Comparison of ENCODE assay signal across 14 cellular contexts in the genomic region with DNA sequence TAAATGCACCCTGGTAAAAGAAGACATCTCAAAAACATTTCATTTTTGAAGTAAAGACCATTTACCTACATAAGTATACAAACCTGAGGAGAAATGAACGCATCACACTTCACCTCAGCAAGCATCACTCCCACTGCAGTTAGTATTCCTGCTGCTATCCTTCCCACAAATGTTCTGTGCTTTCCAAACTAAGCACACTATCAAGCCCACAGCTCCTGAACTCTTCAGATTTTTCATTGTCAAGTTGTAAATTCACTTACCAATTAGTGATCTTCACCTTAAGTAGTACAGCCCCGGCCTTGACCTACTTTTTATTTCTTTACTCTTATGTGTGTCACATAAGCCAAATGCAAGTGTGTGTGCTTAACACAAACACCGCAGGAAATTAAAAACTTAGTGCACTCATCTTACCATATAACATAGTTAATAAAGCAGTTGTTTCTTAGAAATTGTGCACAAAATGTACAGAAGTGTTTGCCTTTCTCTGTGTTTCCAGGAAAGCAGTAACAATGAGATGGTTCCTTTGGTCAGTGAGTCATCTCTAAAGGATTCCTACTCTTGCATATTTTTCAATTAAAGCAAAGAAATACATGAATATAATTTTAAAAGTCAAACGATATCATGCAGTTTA.
A peak's percentile ranks its signal among the peaks of the same experiment; 100 is the strongest.
DNase-seq lines count a peak whose midpoint lies in the region; ATAC-seq and TF ChIP-seq lines count a peak whose summit lies in the region.
"Had no signal": no experiment of that assay in that cellular context is flagged by ENCODE, and none has a peak within 500 bp of the region (broad histone marks: within the 10 kb centered on the region; RNA-seq: fewer than 3 reads in every experiment).

No MANE protein-coding gene starts in this region.

- no peaks in the 10 kb centered on the region; the same call in 1 of the 2 replicates for H3K27me3 ChIP-seq in ACC112 (ENCODE audit: insufficient read depth, low read length)
- no peaks in the 10 kb centered on the region for H3K27me3 ChIP-seq in right atrium auricular region
- H3K27me3 ChIP-seq in heart left ventricle, result no peaks in the 10 kb centered on the region
- H3K27me3 ChIP-seq: BLaER1, ovary, Peyer's patch had no signal

- H3K36me3 Mint-ChIP-seq in activated T-helper 1 cell treated with anti-CD3 and anti-CD28 coated beads, Interleukin-12 subunit alpha, Interleukin-12 subunit beta, Interleukin-2, Interleukin-4 antibody, amounts not matched to agents 30 ng/mL and 10 ng/mL and 1 ng/mL, durations not matched to agents 14 hours and 24 hours and 36 hours (ENCODE audit: low read depth), result peaks cover 1% of the 10 kb centered on the region

- no peaks in the 10 kb centered on the region for H3K27me3 Mint-ChIP-seq in activated T-helper 1 cell treated with anti-CD3 and anti-CD28 coated beads, Interleukin-12 subunit alpha, Interleukin-12 subunit beta, Interleukin-2, Interleukin-4 antibody, amounts not matched to agents 30 ng/mL and 10 ng/mL and 1 ng/mL, durations not matched to agents 14 hours and 24 hours and 36 hours (ENCODE audit: insufficient read depth)

- H3K4me3 Mint-ChIP-seq in activated T-helper 1 cell treated with anti-CD3 and anti-CD28 coated beads, Interleukin-12 subunit alpha, Interleukin-12 subunit beta, Interleukin-2, Interleukin-4 antibody, amounts not matched to agents 30 ng/mL and 10 ng/mL and 1 ng/mL, durations not matched to agents 14 hours and 24 hours and 36 hours, result peak overlapping the region; percentile 48

- H3K27ac Mint-ChIP-seq in activated T-helper 1 cell treated with anti-CD3 and anti-CD28 coated beads, Interleukin-12 subunit alpha, Interleukin-12 subunit beta, Interleukin-2, Interleukin-4 antibody, amounts not matched to agents 30 ng/mL and 10 ng/mL and 1 ng/mL, durations not matched to agents 14 hours and 24 hours and 36 hours, result peak overlapping the region; percentile 32

- ATAC-seq in heart left ventricle (no peak), HG02610 (IDR thresholded peaks at IDR 0.05; ENCODE audit: unreplicated experiment) (no peak)

- 83 to 87% (median 84%) methylated on average over 4 of the region's 4 CpGs for WGBS in heart left ventricle, 4 donors

- TF ChIP-seq POLR2A in heart left ventricle (IDR thresholded peaks at IDR 0.05), result no peak

- H3K4me1 ChIP-seq in ACC112 (ENCODE audit: control insufficient read depth, insufficient read depth, low read length, unreplicated experiment) (peaks cover 18% of the 10 kb centered on the region), right atrium auricular region (no peaks in the 10 kb centered on the region), heart left ventricle (no peaks in the 10 kb centered on the region)
- H3K4me1 ChIP-seq: Peyer's patch had no signal

- H3K9me3 Mint-ChIP-seq in activated T-helper 1 cell treated with anti-CD3 and anti-CD28 coated beads, Interleukin-12 subunit alpha, Interleukin-12 subunit beta, Interleukin-2, Interleukin-4 antibody, amounts not matched to agents 30 ng/mL and 10 ng/mL and 1 ng/mL, durations not matched to agents 14 hours and 24 hours and 36 hours, result no peaks in the 10 kb centered on the region

- DNase-seq in GM04504 (ENCODE audit: low read depth), result peak; percentile 3
- DNase-seq in activated T-helper 1 cell treated with anti-CD3 and anti-CD28 coated beads, Interleukin-12 subunit alpha, Interleukin-12 subunit beta, Interleukin-2, Interleukin-4 antibody, amounts not matched to agents 30 ng/mL and 10 ng/mL and 1 ng/mL, durations not matched to agents 14 hours and 24 hours and 36 hours (ENCODE audit: low spot score), result no peak
- DNase-seq in fibroblast of the aortic adventitia (ENCODE audit: low read depth), result peak; percentile 49
- no peak for DNase-seq in NCI-H2081 treated with DMSO at 0.1 percent for 48 hours (lab: John Stamatoyannopoulos, UW)
- DNase-seq in right atrium auricular region (ENCODE audit: low spot score), result no peak
- no peak for DNase-seq in heart left ventricle
- DNase-seq: effector memory CD4-positive, alpha-beta T cell; ovary; Peyer's patch; stimulated activated CD4-positive, alpha-beta T cell treated with anti-CD3 and anti-CD28 coated beads, Interleukin-4, amount 100 ng/mL, for 4 hours had no signal

- H3K4me3 ChIP-seq in ACC112 (ENCODE audit: low read depth, low read length), result no peak overlapping the region
- H3K4me3 ChIP-seq in fibroblast of the aortic adventitia (ENCODE audit: low read depth, low read length), result no peak overlapping the region
- no peak overlapping the region for H3K4me3 ChIP-seq in right atrium auricular region
- no peak overlapping the region for H3K4me3 ChIP-seq in heart left ventricle
- H3K4me3 ChIP-seq: BLaER1, lung, ovary, Peyer's patch had no signal

- H2AFZ ChIP-seq in ACC112 (ENCODE audit: low read length, unreplicated experiment), result no peak overlapping the region

- peaks cover 52% of the 10 kb centered on the region for H3K4me1 Mint-ChIP-seq in activated T-helper 1 cell treated with anti-CD3 and anti-CD28 coated beads, Interleukin-12 subunit alpha, Interleukin-12 subunit beta, Interleukin-2, Interleukin-4 antibody, amounts not matched to agents 30 ng/mL and 10 ng/mL and 1 ng/mL, durations not matched to agents 14 hours and 24 hours and 36 hours (ENCODE audit: low read depth)

- peak overlapping the region; percentile 37 for H3K27ac ChIP-seq in ACC112 (ENCODE audit: low read depth, low read length)
- H3K27ac ChIP-seq in right atrium auricular region, result no peak overlapping the region
- no peak overlapping the region for H3K27ac ChIP-seq in heart left ventricle
- H3K27ac ChIP-seq: BLaER1, ovary, Peyer's patch had no signal

- H3K9me3 ChIP-seq in right atrium auricular region, result no peaks in the 10 kb centered on the region
- H3K9me3 ChIP-seq in heart left ventricle, result no peaks in the 10 kb centered on the region
- H3K9me3 ChIP-seq: ovary, Peyer's patch had no signal

- H3K36me3 ChIP-seq in ACC112 (ENCODE audit: insufficient read depth, low read length) (no peaks in the 10 kb centered on the region), right atrium auricular region (no peaks in the 10 kb centered on the region), heart left ventricle (no peaks in the 10 kb centered on the region)
- H3K36me3 ChIP-seq: BLaER1, ovary, Peyer's patch had no signal

- no peaks in the 10 kb centered on the region for H3K79me2 ChIP-seq in ACC112 (ENCODE audit: control insufficient read depth, insufficient read depth, low read length, unreplicated experiment)

- TF ChIP-seq CTCF in fibroblast of the aortic adventitia (IDR thresholded peaks at IDR 0.05; ENCODE audit: insufficient read depth, low read length), result no peak
- no peak for TF ChIP-seq CTCF in right atrium auricular region (IDR thresholded peaks at IDR 0.05)
- no peak for TF ChIP-seq CTCF in heart left ventricle (IDR thresholded peaks at IDR 0.05)

- intact Hi-C loops in activated T-helper 1 cell treated with anti-CD3 and anti-CD28 coated beads, Interleukin-12 subunit alpha, Interleukin-12 subunit beta, Interleukin-2, Interleukin-4 antibody, amounts not matched to agents 30 ng/mL and 10 ng/mL and 1 ng/mL, durations not matched to agents 14 hours and 24 hours and 36 hours (cut with micrococcal nuclease), result loop anchor here (5.0 kb wide), 1 partner anchor 45 kb away; no protein-coding TSS in a partner anchor
- intact Hi-C loops in heart left ventricle (cut with DNase I), result no loop called here

Comparison
In these comparisons a context has a peak if more than half of its experiments do, and no peak if none do; other contexts are left out.
1. DNase-seq: peak in GM04504 (single experiment) and fibroblast of the aortic adventitia (single experiment); none in activated T-helper 1 cell treated with anti-CD3 and anti-CD28 coated beads, Interleukin-12 subunit alpha, Interleukin-12 subunit beta, Interleukin-2, Interleukin-4 antibody, amounts not matched to agents 30 ng/mL and 10 ng/mL and 1 ng/mL, durations not matched to agents 14 hours and 24 hours and 36 hours (single experiment), NCI-H2081 treated with DMSO at 0.1 percent for 48 hours (single experiment), right atrium auricular region (single experiment) and heart left ventricle (0 of 5).